In genomic region chr14:78022059-78022458, GRCh38 we compare ENCODE assay signal across 8 cellular contexts.
DNase-seq lines count a peak whose midpoint lies in the region; ATAC-seq and TF ChIP-seq lines count a peak whose summit lies in the region.

No MANE protein-coding gene starts in this region.

- TF ChIP-seq CTCF in VCaP (conservative IDR thresholded peaks at IDR 0.05) = peak; percentile 75
- TF ChIP-seq CTCF in foreskin fibroblast (IDR thresholded peaks at IDR 0.05; ENCODE audit: low read depth, low read length) = peak; percentile 41

- H3K27ac ChIP-seq in VCaP = no peak overlapping the region

- ATAC-seq in GM18520 (IDR thresholded peaks at IDR 0.05; ENCODE audit: unreplicated experiment) (peak; percentile 71), HG03045 (IDR thresholded peaks at IDR 0.05; ENCODE audit: unreplicated experiment) (peak; percentile 75)

- DNase-seq in CMK (ENCODE audit: low read depth) (peak; percentile 52), NCI-H2029 treated with DMSO at 0.1 percent for 48 hours (lab: John Stamatoyannopoulos, UW) (peak; percentile 9), foreskin fibroblast (peak in 1 of 2 donors; percentile 2), retina (peak; percentile 76), cortex of kidney (lab: John Stamatoyannopoulos, UW) (no peak)

- no peak overlapping the region for H3K4me3 ChIP-seq in foreskin fibroblast (ENCODE audit: low read depth in 1 of 2, low read length in 2 of 2)
